In the genomic region with DNA sequence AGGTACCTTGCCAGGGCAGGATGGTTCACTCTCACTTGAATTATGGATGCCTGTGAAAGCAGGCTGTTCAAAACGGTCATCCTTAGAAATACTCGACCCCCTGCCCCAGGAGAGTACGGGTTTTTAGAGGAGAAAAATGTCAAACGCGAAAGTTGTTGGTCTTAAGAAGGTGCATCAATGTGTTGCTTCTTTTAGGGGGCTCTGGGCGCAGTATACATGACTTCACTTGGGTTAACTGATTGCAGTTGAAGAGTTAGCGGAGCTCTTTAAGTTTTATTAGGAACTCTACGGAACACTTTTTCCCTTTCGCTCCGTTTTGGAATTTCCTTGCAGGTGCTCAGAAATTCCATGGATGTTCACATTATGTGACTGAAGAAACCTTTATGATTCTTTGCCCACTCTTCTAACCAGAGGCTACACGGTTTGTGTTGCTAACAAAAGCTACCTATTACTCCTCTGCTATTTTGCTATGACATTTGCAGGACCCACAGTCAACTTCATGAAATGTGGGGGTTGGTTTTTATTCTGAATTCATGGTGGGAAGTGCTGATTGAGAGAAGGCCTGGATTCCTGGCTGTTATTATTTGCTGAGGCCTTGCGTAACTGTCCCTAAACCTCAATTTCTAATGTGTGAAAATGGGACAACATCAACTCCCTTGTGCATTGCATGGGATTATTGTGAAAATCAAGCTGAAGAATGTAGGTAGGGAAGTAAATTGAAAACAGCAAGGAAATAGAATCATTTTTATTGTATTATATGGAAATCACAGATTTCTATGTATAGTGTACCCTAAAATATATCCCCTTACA, we compare ENCODE assay signal across 10 cellular contexts. TPM values are rescaled to one million over a fixed set of nuclear protein-coding genes. Genes with fewer than 3 reads are reported as not detected.
DNase-seq lines count a peak whose midpoint lies in the region; ATAC-seq, FAIRE-seq and TF ChIP-seq lines count a peak whose summit lies in the region.
"Had no signal": no experiment of that assay in that cellular context is flagged by ENCODE, and none has a peak within 500 bp of the region (broad histone marks: within the 10 kb centered on the region; RNA-seq: fewer than 3 reads in every experiment).

No MANE protein-coding gene starts in this region.

- no peaks in the 10 kb centered on the region for H3K36me3 ChIP-seq in CD8-positive, alpha-beta memory T cell (ENCODE audit: insufficient read depth, low read length)
- H3K36me3 ChIP-seq in Peyer's patch (no peaks in the 10 kb centered on the region), esophagus muscularis mucosa (no peaks in the 10 kb centered on the region), pancreas (no peaks in the 10 kb centered on the region)

- H3K4me1 ChIP-seq in CD8-positive, alpha-beta memory T cell (ENCODE audit: insufficient read depth, low read length): peaks cover 7% of the 10 kb centered on the region
- peaks cover 0 to 6% (median 0%) of the 10 kb centered on the region in 4 donors for H3K4me1 ChIP-seq in Peyer's patch
- H3K4me1 ChIP-seq in esophagus muscularis mucosa: peaks cover 10 to 16% (median 13%) of the 10 kb centered on the region in 4 donors
- peaks cover 0 to 11% (median 11%) of the 10 kb centered on the region in 3 donors for H3K4me1 ChIP-seq in pancreas

- peak overlapping the region; percentile 76 to 85 (median 83) for H3K4me3 Mint-ChIP-seq in CD8-positive, alpha-beta memory T cell

- H3K4me1 Mint-ChIP-seq in CD8-positive, alpha-beta memory T cell: peaks cover 17 to 21% (median 21%) of the 10 kb centered on the region in 3 donors

- H3K4me3 ChIP-seq in CD8-positive, alpha-beta memory T cell (ENCODE audit: low read length): peak overlapping the region; percentile 39
- H3K4me3 ChIP-seq in Peyer's patch (peak overlapping the region; percentile 47 to 79 (median 50)), esophagus muscularis mucosa (peak overlapping the region; percentile 71 to 77 (median 74)), pancreas (peak overlapping the region; percentile 29 to 78 (median 60))

- no peak for DNase-seq in CD8-positive, alpha-beta memory T cell
- DNase-seq in Peyer's patch: no peak
- no peak for DNase-seq in esophagus muscularis mucosa (ENCODE audit: extremely low spot score)
- no peak for DNase-seq in pancreas
- no peak for DNase-seq in COR-L47 (lab: John Stamatoyannopoulos, UW)
- no peak for DNase-seq in NCI-H2107 (lab: John Stamatoyannopoulos, UW)
- DNase-seq: cerebellar nuclear complex, NCI-H1092 had no signal

- intact Hi-C loops in esophagus muscularis mucosa (cut with DNase I) (loop anchor here (10.0 kb wide), 1 partner anchor 114 kb away; no protein-coding TSS in a partner anchor), pancreas (cut with DNase I) (no loop called here)

- POLR2A ChIA-PET in CD8-positive, alpha-beta memory T cell (lab: Charles Lee): no interaction called here

- peaks cover 0 to 1% (median 0%) of the 10 kb centered on the region in 3 donors for H3K36me3 Mint-ChIP-seq in CD8-positive, alpha-beta memory T cell

- no peak for TF ChIP-seq EP300 in esophagus muscularis mucosa (IDR thresholded peaks at IDR 0.05)

- H3K27me3 Mint-ChIP-seq in CD8-positive, alpha-beta memory T cell: peaks cover 7 to 36% of the 10 kb centered on the region in 2 donors

- H3K27me3 ChIP-seq in CD8-positive, alpha-beta memory T cell (ENCODE audit: insufficient read depth, low read length, poor library complexity, severe bottlenecking): peaks cover 4% of the 10 kb centered on the region
- H3K27me3 ChIP-seq in Peyer's patch (no peaks in the 10 kb centered on the region), esophagus muscularis mucosa (no peaks in the 10 kb centered on the region), pancreas (no peaks in the 10 kb centered on the region)

- TF ChIP-seq CTCF in Peyer's patch (IDR thresholded peaks at IDR 0.05) (no peak), esophagus muscularis mucosa (IDR thresholded peaks at IDR 0.05) (no peak), pancreas (IDR thresholded peaks at IDR 0.05) (no peak)

- ATAC-seq in pancreas (peak in 2 of 4 donors; percentile 1 to 2), GM18517 (IDR thresholded peaks at IDR 0.05; ENCODE audit: unreplicated experiment) (no peak), GM18519 (IDR thresholded peaks at IDR 0.05; ENCODE audit: low FRiP score, unreplicated experiment) (no peak)

- H3K9me3 Mint-ChIP-seq in CD8-positive, alpha-beta memory T cell: no peaks in the 10 kb centered on the region

- 28% methylated on average over 9 of the region's 12 CpGs for WGBS in esophagus muscularis mucosa
- WGBS in pancreas, 2 donors: 18 to 23% methylated on average over 12 of the region's 12 CpGs

- H3K27ac Mint-ChIP-seq in CD8-positive, alpha-beta memory T cell: no peak overlapping the region

- TF ChIP-seq POLR2A in Peyer's patch (IDR thresholded peaks at IDR 0.05) (no peak), esophagus muscularis mucosa (IDR thresholded peaks at IDR 0.05; ENCODE audit: low read depth) (no peak)

- FAIRE-seq in pancreas (lab: Jason Lieb, UNC): no peak

- no peak overlapping the region for H3K27ac ChIP-seq in CD8-positive, alpha-beta memory T cell (ENCODE audit: low read depth, low read length)
- peak overlapping the region in 2 of 4 donors; percentile 17 to 72 for H3K27ac ChIP-seq in Peyer's patch
- peak overlapping the region; percentile 76 to 86 (median 80) for H3K27ac ChIP-seq in esophagus muscularis mucosa (replicated peaks in 1 of 4)
- H3K27ac ChIP-seq in pancreas: peak overlapping the region; percentile 48 to 76 (median 64)

- CTCF ChIA-PET in CD8-positive, alpha-beta memory T cell (lab: Charles Lee): interaction anchor here (1.2 kb wide), 1 partner anchor 11 kb away, joined by 3 read pairs; no protein-coding TSS in a partner anchor

- no peaks in the 10 kb centered on the region for H3K9me3 ChIP-seq in CD8-positive, alpha-beta memory T cell (ENCODE audit: low read length)
- H3K9me3 ChIP-seq in Peyer's patch (no peaks in the 10 kb centered on the region), esophagus muscularis mucosa (no peaks in the 10 kb centered on the region), pancreas (no peaks in the 10 kb centered on the region)

RNA-seq across cellular contexts. Expression of a gene that starts 0.8 kb away (rescaled TPM):
- 1 to 10 TPM; 2.2 TPM for total RNA-seq in CD8-positive, alpha-beta memory T cell
- 1.2 TPM for polyA plus RNA-seq in CD8-positive, alpha-beta memory T cell
- 1 to 10 TPM; 1.7 to 9.4 (median 7.1) TPM for total RNA-seq in Peyer's patch
- 10 to 100 TPM in 3 of 4 donors, 1 to 10 TPM in 1; 7.9 to 35.2 (median 19.2) TPM for total RNA-seq in esophagus muscularis mucosa
- total RNA-seq in pancreas: 10 to 100 TPM; 16.5 to 46.6 (median 23.0) TPM
- 1 to 10 TPM; 4.8 to 5.6 TPM for polyA plus RNA-seq in pancreas
